In genomic region chr20:36270744-36271638, GRCh38 we compare ENCODE assay signal across 1 cellular context.
TF ChIP-seq lines count a peak whose summit lies in the region.

No MANE protein-coding gene starts in this region.

TF ChIP-seq in HepG2, 621 proteins besides CTCF, POLR2A, EP300 and RAD21 (continued from another document and continues in another):
- no peak for TF ChIP-seq HNF1A (IDR thresholded peaks at IDR 0.05; ENCODE audit: low read depth)
- TF ChIP-seq HNF1A (CRISPR knock-in tag; IDR thresholded peaks at IDR 0.05; ENCODE audit: borderline replicate concordance) = no peak
- no peak for TF ChIP-seq KDM5A (IDR thresholded peaks at IDR 0.05; ENCODE audit: borderline replicate concordance, low read length)
- no peak for TF ChIP-seq ZHX1 (CRISPR knock-in tag; IDR thresholded peaks at IDR 0.05; ENCODE audit: low read depth)
- no peak for TF ChIP-seq STAT6 (CRISPR knock-in tag; IDR thresholded peaks at IDR 0.05; ENCODE audit: borderline replicate concordance)
- 0 out of 2 replicates have a peak, but pooled peaks have one; percentile 67 for TF ChIP-seq PBX3 (CRISPR knock-in tag; IDR thresholded peaks at IDR 0.05; ENCODE audit: borderline replicate concordance)
- no peak for TF ChIP-seq IRF9 (CRISPR knock-in tag; IDR thresholded peaks at IDR 0.05; ENCODE audit: borderline replicate concordance)
- peak; percentile 37 for TF ChIP-seq SKI (IDR thresholded peaks at IDR 0.05; ENCODE audit: partially characterized antibody)
- TF ChIP-seq CBX5 (CRISPR knock-in tag; IDR thresholded peaks at IDR 0.05; ENCODE audit: borderline replicate concordance) = peak; percentile 80; the same call in 1 of the 2 replicates
- TF ChIP-seq ZNF225 (CRISPR knock-in tag; IDR thresholded peaks at IDR 0.05) = no peak
- peak; percentile 70; the same call in 1 of the 2 replicates for TF ChIP-seq ZNF788 (CRISPR knock-in tag; IDR thresholded peaks at IDR 0.05; ENCODE audit: borderline replicate concordance)
- no peak for TF ChIP-seq ZSCAN5A (CRISPR knock-in tag; IDR thresholded peaks at IDR 0.05; ENCODE audit: borderline replicate concordance)
- no peak for TF ChIP-seq CSRNP2 (CRISPR knock-in tag; conservative IDR thresholded peaks at IDR 0.05; ENCODE audit: low read depth)
- no peak for TF ChIP-seq NAIF1 (CRISPR knock-in tag; IDR thresholded peaks at IDR 0.05; ENCODE audit: borderline replicate concordance)
- peak; percentile 87 for TF ChIP-seq ARNT2 (CRISPR knock-in tag; IDR thresholded peaks at IDR 0.05; ENCODE audit: low read depth)
- TF ChIP-seq HOXA9 (CRISPR knock-in tag; IDR thresholded peaks at IDR 0.05; ENCODE audit: borderline replicate concordance) = no peak
- no peak for TF ChIP-seq SMYD3 (CRISPR knock-in tag; IDR thresholded peaks at IDR 0.05)
- TF ChIP-seq PRPF4 (IDR thresholded peaks at IDR 0.05; ENCODE audit: low read depth, low read length, poor library complexity, severe bottlenecking) = peak; percentile 45
- no peak for TF ChIP-seq GPN1 (CRISPR knock-in tag; IDR thresholded peaks at IDR 0.05; ENCODE audit: borderline replicate concordance)
- no peak for TF ChIP-seq ZNF777 (CRISPR knock-in tag; IDR thresholded peaks at IDR 0.05)
- TF ChIP-seq ZNF263 (CRISPR knock-in tag; IDR thresholded peaks at IDR 0.05) = no peak
- no peak for TF ChIP-seq CEBPG (CRISPR knock-in tag; IDR thresholded peaks at IDR 0.05)
- no peak for TF ChIP-seq NONO (IDR thresholded peaks at IDR 0.05)
- peak; percentile 82 for TF ChIP-seq NONO (CRISPR knock-in tag; conservative IDR thresholded peaks at IDR 0.05)
- TF ChIP-seq ZIK1 (CRISPR knock-in tag; IDR thresholded peaks at IDR 0.05; ENCODE audit: borderline replicate concordance, low read depth) = no peak
- TF ChIP-seq SCMH1 (CRISPR knock-in tag; IDR thresholded peaks at IDR 0.05; ENCODE audit: borderline replicate concordance) = no peak
- 0 out of 2 replicates have a peak, but pooled peaks have one; percentile 21 for TF ChIP-seq RERE (CRISPR knock-in tag; IDR thresholded peaks at IDR 0.05; ENCODE audit: low read depth)
- TF ChIP-seq PRDM10 (CRISPR knock-in tag; IDR thresholded peaks at IDR 0.05; ENCODE audit: low read depth) = no peak; the same call in 1 of the 2 replicates
- TF ChIP-seq PHF8 (CRISPR knock-in tag; IDR thresholded peaks at IDR 0.05) = peak; percentile 89
